Comparison of ENCODE assay signal across 1 cellular context in genomic region chr3:52422669-52423068, GRCh38.
TF ChIP-seq lines count a peak whose summit lies in the region.

No MANE protein-coding gene starts in this region.

TF ChIP-seq in H1, 55 proteins besides CTCF, POLR2A, EP300 and RAD21:
- TF ChIP-seq RFX5 (IDR thresholded peaks at IDR 0.05; ENCODE audit: borderline replicate concordance, low read depth, low read length), result no peak
- TF ChIP-seq RXRA (IDR thresholded peaks at IDR 0.05; ENCODE audit: insufficient read depth, low read depth, low read length), result no peak
- no peak for TF ChIP-seq FOSL1 (IDR thresholded peaks at IDR 0.05; ENCODE audit: insufficient read depth, low read depth, low read length)
- no peak for TF ChIP-seq POLR2AphosphoS5 (IDR thresholded peaks at IDR 0.05; ENCODE audit: low read depth, low read length)
- TF ChIP-seq EGR1 (IDR thresholded peaks at IDR 0.05; ENCODE audit: borderline replicate concordance, low read depth, low read length), result no peak
- TF ChIP-seq SIRT6 (IDR thresholded peaks at IDR 0.05; ENCODE audit: low read length), result no peak
- TF ChIP-seq CHD7 (IDR thresholded peaks at IDR 0.05; ENCODE audit: insufficient replicate concordance, low read length), result no peak
- no peak for TF ChIP-seq PHF8 (conservative IDR thresholded peaks at IDR 0.05; ENCODE audit: low read depth, low read length)
- TF ChIP-seq SP4 (IDR thresholded peaks at IDR 0.05; ENCODE audit: low read length), result no peak
- TF ChIP-seq GABPA (IDR thresholded peaks at IDR 0.05; ENCODE audit: borderline replicate concordance, insufficient read depth, low read length), result no peak
- no peak for TF ChIP-seq ZNF274 (IDR thresholded peaks at IDR 0.05; ENCODE audit: borderline replicate concordance, extremely low read depth, low read length)
TF ChIP-seq in H1: peak in this region for 0.
